In the genomic region with DNA sequence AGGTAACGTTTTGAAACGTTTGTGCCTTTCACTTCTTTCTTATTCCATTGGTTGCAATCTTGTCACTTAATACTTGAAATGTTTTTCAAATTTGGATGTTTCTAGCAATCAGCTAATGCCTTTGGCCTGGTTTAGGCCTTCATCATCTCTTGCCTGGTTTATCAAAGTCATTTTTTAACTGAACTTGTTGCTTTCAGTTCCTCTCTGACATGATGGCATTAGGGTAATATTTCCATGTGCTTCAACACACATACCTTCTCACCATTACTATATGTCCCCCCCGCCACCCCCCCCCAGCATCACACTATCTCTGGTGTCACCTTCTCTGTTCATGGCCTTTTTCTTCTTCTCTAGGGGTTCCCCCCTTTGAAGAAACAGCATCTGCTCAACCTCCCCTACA, we compare ENCODE assay signal across 39 cellular contexts. TPM values are rescaled to one million over a fixed set of nuclear protein-coding genes. Genes with fewer than 3 reads are reported as not detected.
"Had no signal": no experiment of that assay in that cellular context is flagged by ENCODE, and none has a peak within 500 bp of the region (broad histone marks: within the 10 kb centered on the region; RNA-seq: fewer than 3 reads in every experiment).

No MANE protein-coding gene starts in this region.

- H3K36me3 ChIP-seq: ascending aorta, cardiac muscle cell had no signal

- H3K36me3 Mint-ChIP-seq: activated CD4-positive, alpha-beta memory T cell treated with anti-CD3 and anti-CD28 coated beads for 36 hours; activated naive CD8-positive, alpha-beta T cell treated with anti-CD3 and anti-CD28 coated beads for 36 hours; brain had no signal

- DNase-seq: activated B cell treated with CpG ODN at 0.5 μM for 24 hours; activated CD4-positive, alpha-beta memory T cell treated with anti-CD3 and anti-CD28 coated beads for 36 hours; activated CD4-positive, alpha-beta T cell treated with anti-CD3 and anti-CD28 coated beads for 36 hours; activated CD4-positive, alpha-beta T cell treated with anti-CD3 and anti-CD28 coated beads for 48 hours; activated CD4-positive, alpha-beta T cell treated with anti-CD3 and anti-CD28 coated beads, Interleukin-2, amount 50 U/mL, for 1 hour; activated CD4-positive, alpha-beta T cell treated with anti-CD3 and anti-CD28 coated beads, Interleukin-2, amount 50 U/mL, for 4 hours; activated CD4-positive, CD25-positive, alpha-beta regulatory T cell treated with anti-CD3 and anti-CD28 coated beads, Interleukin-2, amount 50 U/mL, for 72 hours; activated CD8-positive, alpha-beta memory T cell treated with anti-CD3 and anti-CD28 coated beads, Interleukin-2, amount 50 U/mL, for 4 hours; activated CD8-positive, alpha-beta T cell treated with anti-CD3 and anti-CD28 coated beads for 36 hours; activated effector memory CD4-positive, alpha-beta T cell treated with anti-CD3 and anti-CD28 coated beads, Interleukin-2, amount 50 U/mL, for 16 hours; activated gamma-delta T cell treated with Interleukin-2 at 50 U/mL for 16 hours; activated naive CD4-positive, alpha-beta T cell; activated naive CD4-positive, alpha-beta T cell treated with anti-CD3 and anti-CD28 coated beads for 36 hours; activated naive CD4-positive, alpha-beta T cell treated with anti-CD3 and anti-CD28 coated beads, Interleukin-2, amount 50 U/mL, for 16 hours; activated naive CD8-positive, alpha-beta T cell treated with anti-CD3 and anti-CD28 coated beads for 36 hours; activated T-cell treated with anti-CD3 and anti-CD28 coated beads for 4 hours; activated T-cell treated with anti-CD3 and anti-CD28 coated beads, Interleukin-2, amount 50 U/mL, for 1 hour; activated T-cell treated with anti-CD3 and anti-CD28 coated beads, Interleukin-2, amount 50 U/mL, for 4 hours; activated T-cell treated with anti-CD3 and anti-CD28 coated beads, Interleukin-2, amount 50 U/mL, for 72 hours; amygdala; anterior cingulate cortex; caudate nucleus; cerebellar nuclear complex; T-helper 1 cell; T-helper 2 cell; T-helper 9 cell had no signal

- FAIRE-seq: bronchial epithelial cell, TTC549 had no signal

- H3K4me3 Mint-ChIP-seq: activated B cell treated with CpG ODN at 0.5 μM for 24 hours; activated CD4-positive, alpha-beta memory T cell treated with anti-CD3 and anti-CD28 coated beads for 36 hours; activated CD4-positive, alpha-beta T cell treated with anti-CD3 and anti-CD28 coated beads for 36 hours; activated CD8-positive, alpha-beta T cell treated with anti-CD3 and anti-CD28 coated beads for 36 hours; activated naive CD4-positive, alpha-beta T cell treated with anti-CD3 and anti-CD28 coated beads for 36 hours; activated naive CD8-positive, alpha-beta T cell treated with anti-CD3 and anti-CD28 coated beads for 36 hours; activated T-cell treated with anti-CD3 and anti-CD28 coated beads, Interleukin-2, amount 50 U/mL, for 4 hours; activated T-helper 1 cell treated with anti-CD3 and anti-CD28 coated beads, Interleukin-12 subunit alpha, Interleukin-12 subunit beta, Interleukin-2, Interleukin-4 antibody, amounts not matched to agents 30 ng/mL and 10 ng/mL and 1 ng/mL, durations not matched to agents 14 hours and 24 hours and 36 hours; activated T-helper 17 cell treated with anti-CD3 and anti-CD28 coated beads, Interleukin-2, amount 50 U/mL, for 72 hours had no signal

- H3K27me3 ChIP-seq: ascending aorta had no signal

- H3K9me3 ChIP-seq: ascending aorta had no signal

- H3K9me3 Mint-ChIP-seq: activated naive CD4-positive, alpha-beta T cell treated with anti-CD3 and anti-CD28 coated beads for 36 hours; activated naive CD4-positive, alpha-beta T cell treated with anti-CD3 and anti-CD28 coated beads, Interleukin-2, amount 50 U/mL, for 72 hours; activated T-cell treated with anti-CD3 and anti-CD28 coated beads, Interleukin-2, amount 50 U/mL, for 4 hours; activated T-cell treated with anti-CD3 and anti-CD28 coated beads, Interleukin-2, amount 50 U/mL, for 72 hours; activated T-helper 1 cell treated with anti-CD3 and anti-CD28 coated beads, Interleukin-12 subunit alpha, Interleukin-12 subunit beta, Interleukin-2, Interleukin-4 antibody, amounts not matched to agents 30 ng/mL and 10 ng/mL and 1 ng/mL, durations not matched to agents 14 hours and 24 hours and 36 hours; activated T-helper 17 cell treated with anti-CD3 and anti-CD28 coated beads, Interleukin-2, amount 50 U/mL, for 72 hours; T-helper 1 cell treated with Interleukin-12 subunit alpha and Interleukin-12 subunit beta and Interleukin-4 antibody, amounts not matched to agents 30 μg/mL and 1 μg/mL, for 36 hours; T-helper 2 cell treated with Interferon-gamma antibody and Interleukin-4, amounts not matched to agents 5 μg/mL and 100 μg/mL, for 36 hours had no signal

- H3K27ac ChIP-seq: ascending aorta, cardiac muscle cell, VCaP had no signal

- H3K27ac Mint-ChIP-seq: activated B cell treated with CpG ODN at 0.5 μM for 24 hours; activated CD4-positive, alpha-beta memory T cell treated with anti-CD3 and anti-CD28 coated beads for 36 hours; activated CD4-positive, alpha-beta T cell treated with anti-CD3 and anti-CD28 coated beads for 36 hours; activated CD8-positive, alpha-beta T cell treated with anti-CD3 and anti-CD28 coated beads for 36 hours; activated naive CD4-positive, alpha-beta T cell treated with anti-CD3 and anti-CD28 coated beads for 36 hours; activated naive CD4-positive, alpha-beta T cell treated with anti-CD3 and anti-CD28 coated beads, Interleukin-2, amount 50 U/mL, for 72 hours; activated naive CD8-positive, alpha-beta T cell treated with anti-CD3 and anti-CD28 coated beads for 36 hours; activated T-cell treated with anti-CD3 and anti-CD28 coated beads, Interleukin-2, amount 50 U/mL, for 72 hours; activated T-helper 1 cell treated with anti-CD3 and anti-CD28 coated beads, Interleukin-12 subunit alpha, Interleukin-12 subunit beta, Interleukin-2, Interleukin-4 antibody, amounts not matched to agents 30 ng/mL and 10 ng/mL and 1 ng/mL, durations not matched to agents 14 hours and 24 hours and 36 hours; activated T-helper 17 cell treated with anti-CD3 and anti-CD28 coated beads, Interleukin-2, amount 50 U/mL, for 72 hours; brain; T-helper 1 cell treated with Interleukin-12 subunit alpha and Interleukin-12 subunit beta and Interleukin-4 antibody, amounts not matched to agents 30 μg/mL and 1 μg/mL, for 36 hours; T-helper 2 cell treated with Interferon-gamma antibody and Interleukin-4, amounts not matched to agents 5 μg/mL and 100 μg/mL, for 36 hours had no signal

- H3K4me1 Mint-ChIP-seq: activated naive CD8-positive, alpha-beta T cell treated with anti-CD3 and anti-CD28 coated beads for 36 hours; activated T-helper 17 cell treated with anti-CD3 and anti-CD28 coated beads, Interleukin-2, amount 50 U/mL, for 72 hours; central memory CD8-positive, alpha-beta T cell had no signal

- H3K4me3 ChIP-seq: ascending aorta, cardiac muscle cell had no signal

RNA-seq across cellular contexts. Expression of a gene that starts 1.5 kb away (rescaled TPM):
- total RNA-seq: activated B cell treated with CpG ODN at 0.5 μM for 24 hours; activated CD4-positive, alpha-beta memory T cell treated with anti-CD3 and anti-CD28 coated beads for 36 hours; activated CD4-positive, alpha-beta T cell treated with anti-CD3 and anti-CD28 coated beads for 36 hours; activated CD8-positive, alpha-beta memory T cell treated with anti-CD3 and anti-CD28 coated beads for 36 hours; activated CD8-positive, alpha-beta T cell treated with anti-CD3 and anti-CD28 coated beads for 36 hours; activated naive CD4-positive, alpha-beta T cell treated with anti-CD3 and anti-CD28 coated beads for 36 hours; activated naive CD8-positive, alpha-beta T cell treated with anti-CD3 and anti-CD28 coated beads for 36 hours; activated T-cell treated with anti-CD3 and anti-CD28 coated beads, Interleukin-2, amount 50 U/mL, for 4 hours; activated T-cell treated with anti-CD3 and anti-CD28 coated beads, Interleukin-2, amount 50 U/mL, for 72 hours; activated T-helper 1 cell treated with anti-CD3 and anti-CD28 coated beads, Interleukin-12 subunit alpha, Interleukin-12 subunit beta, Interleukin-2, Interleukin-4 antibody, amounts not matched to agents 30 ng/mL and 10 ng/mL and 1 ng/mL, durations not matched to agents 14 hours and 24 hours and 36 hours; activated T-helper 17 cell treated with anti-CD3 and anti-CD28 coated beads, Interleukin-2, amount 50 U/mL, for 72 hours; bronchial epithelial cell had no signal
